8 cellular contexts compared by ENCODE assay signal in genomic region chr19:913080-913748, GRCh38. TPM values are rescaled to one million over a fixed set of nuclear protein-coding genes. Genes with fewer than 3 reads are reported as not detected.
DNase-seq lines count a peak whose midpoint lies in the region; ATAC-seq and TF ChIP-seq lines count a peak whose summit lies in the region.

TSS of gene R3HDM4 (minus strand) at chr19:913219. CDS start at chr19:913157, 62 bp downstream.

- H3K36me3 ChIP-seq in Loucy (ENCODE audit: insufficient read depth, low read length) (no peaks in the 10 kb centered on the region), spleen (peaks cover 0 to 20% (median 0%) of the 10 kb centered on the region in 6 donors)

- intact Hi-C loops in spleen (cut with DNase I; ENCODE audit: low total_unique reads) = no loop called here

- peak within 1 kb of the TSS; percentile 94 for H2AFZ ChIP-seq in Loucy (ENCODE audit: low read length)

- no peaks in the 10 kb centered on the region for H3K9me2 ChIP-seq in Loucy (replicated peaks; ENCODE audit: low read depth, low read length)

- H3K9me3 ChIP-seq in Loucy (ENCODE audit: insufficient read depth, low read depth, low read length) = no peaks in the 10 kb centered on the region
- no peaks in the 10 kb centered on the region for H3K9me3 ChIP-seq in spleen

- TF ChIP-seq CTCF in Loucy (conservative IDR thresholded peaks at IDR 0.05; ENCODE audit: low read length) (no peak), cardiac fibroblast (IDR thresholded peaks at IDR 0.05; ENCODE audit: low read depth, low read length) (no peak), spleen (IDR thresholded peaks at IDR 0.05 in 8 of 11, conservative IDR thresholded peaks at IDR 0.05 in 3 of 11) (peak in 1 of 11 experiments; percentile 10)

- 0 to 2% (median 1%) methylated on average over 50 to 76 of the region's 76 CpGs for WGBS in spleen, 5 donors

- ATAC-seq in GM19025 (IDR thresholded peaks at IDR 0.05; ENCODE audit: low read depth, unreplicated experiment) = peak; percentile 47
- no peak for ATAC-seq in HG03039 (IDR thresholded peaks at IDR 0.05; ENCODE audit: unreplicated experiment)

- H3K27ac ChIP-seq in spleen = peak within 1 kb of the TSS; percentile 94 to 99 (median 98)

- H3K4me1 ChIP-seq in Loucy (ENCODE audit: insufficient read depth, low read length, poor library complexity, severe bottlenecking) (peaks cover 13% of the 10 kb centered on the region), spleen (peaks cover 33 to 85% (median 63%) of the 10 kb centered on the region in 6 donors)

- H3F3A ChIP-seq in Loucy (ENCODE audit: low read depth) = peaks cover 2% of the 10 kb centered on the region; the same call in 1 of the 2 replicates

- peak in 2 of 3 donors; percentile 17 to 27 for TF ChIP-seq POLR2A in spleen (IDR thresholded peaks at IDR 0.05)

- H3K4me3 ChIP-seq in Loucy (ENCODE audit: low read length, poor library complexity, severe bottlenecking) (peak within 1 kb of the TSS; percentile 98), cardiac fibroblast (replicated peaks in 1 of 2; ENCODE audit: low read depth in 2 of 2, low read length in 2 of 2) (peak within 1 kb of the TSS; percentile 92 to 94), spleen (peak within 1 kb of the TSS; percentile 44 to 84 (median 58))

- DNase-seq in ACHN (peak; percentile 65), cardiac fibroblast (ENCODE audit: low read depth in 2 of 2) (peak; percentile 46 to 71), iris pigment epithelial cell (ENCODE audit: low read depth) (peak; percentile 52), spleen (peak; percentile 98)
- DNase-seq in activated CD4-positive, CD25-positive, alpha-beta regulatory T cell treated with anti-CD3 and anti-CD28 coated beads, Interleukin-2, amount 50 U/mL, for 16 hours (ENCODE audit: low read depth, low spot score) = peak; percentile 59

- H3K4me2 ChIP-seq in Loucy (ENCODE audit: low read depth, low read length, poor library complexity, severe bottlenecking) = peak within 1 kb of the TSS; percentile 97

- peaks cover 3% of the 10 kb centered on the region for H4K20me1 ChIP-seq in Loucy (ENCODE audit: insufficient read depth, low read length, poor library complexity, severe bottlenecking)

- H3K9ac ChIP-seq in Loucy (ENCODE audit: low read depth, low read length, poor library complexity, severe bottlenecking) = peak within 1 kb of the TSS; percentile 97

- H3K27me3 ChIP-seq in Loucy (ENCODE audit: insufficient read depth, low read length, poor library complexity, severe bottlenecking) (no peaks in the 10 kb centered on the region), spleen (replicated peaks in 1 of 7) (peaks cover 4 to 24% (median 18%) of the 10 kb centered on the region in 7 donors)

- peaks cover 23% of the 10 kb centered on the region; the same call in 1 of the 2 replicates for H3K79me2 ChIP-seq in Loucy (ENCODE audit: insufficient read depth, low read length)

- in situ Hi-C loops in ACHN (cut with HindIII; ENCODE audit: low pct_ligation_motif_present, low pct_unique_long_range_greater_than_20kb, low sequenced_read_pairs) = no loop called here

RNA-seq across cellular contexts. Expression of gene R3HDM4, which starts in this region (rescaled TPM):
- 100 to 1,000 TPM in 3 of 7 donors, 10 to 100 TPM in 4; 41.0 to 175 (median 90.9) TPM for total RNA-seq in spleen
- 10 to 100 TPM; 74.6 to 99.7 (median 87.4) TPM for polyA plus RNA-seq in spleen
